ENCODE assay signal across 8 cellular contexts in the genomic region with DNA sequence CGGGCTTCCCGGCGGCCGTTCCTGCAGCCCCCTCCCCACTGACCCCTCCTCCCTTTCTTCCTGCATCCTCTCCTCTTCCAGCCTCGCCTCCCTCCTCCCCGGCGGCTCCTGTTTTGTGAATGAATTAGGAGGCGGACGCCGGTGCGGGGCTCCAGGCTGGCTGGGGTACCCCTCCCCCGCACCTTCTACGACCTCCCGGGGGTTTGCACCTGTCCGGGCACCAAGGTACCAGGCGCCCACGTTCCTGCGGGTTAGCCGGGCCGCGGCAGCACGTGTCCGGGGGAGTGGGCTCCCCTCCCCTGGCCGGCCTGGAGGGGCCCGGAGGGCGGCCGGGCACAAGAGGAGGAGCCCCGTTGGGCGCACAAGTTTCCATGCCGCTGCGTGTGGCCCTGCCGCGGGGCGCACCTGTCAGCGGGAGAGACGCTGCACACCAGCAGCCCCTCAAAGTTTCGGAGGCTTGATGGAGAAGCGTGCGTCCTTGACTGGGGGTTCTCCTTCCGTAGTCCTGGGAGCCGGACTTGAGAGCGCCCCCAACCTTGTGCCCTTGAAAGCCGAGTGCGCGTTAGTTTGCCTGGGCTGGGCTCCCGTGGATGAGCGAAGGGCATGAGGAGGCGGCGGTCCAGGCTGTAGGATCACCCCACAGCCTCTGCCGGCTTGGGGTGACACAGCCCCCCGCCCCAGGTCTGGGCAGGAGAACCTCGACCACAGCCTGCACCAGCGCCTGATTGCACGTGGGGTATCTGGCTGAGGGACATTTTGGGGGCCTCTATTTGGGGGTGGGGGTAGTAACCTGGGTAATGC. TPM values are rescaled to one million over a fixed set of nuclear protein-coding genes. Genes with fewer than 3 reads are reported as not detected.
DNase-seq lines count a peak whose midpoint lies in the region; ATAC-seq, FAIRE-seq and TF ChIP-seq lines count a peak whose summit lies in the region.

No MANE protein-coding gene starts in this region.

- no peak overlapping the region for H3K4me3 ChIP-seq in CD8-positive, alpha-beta memory T cell (ENCODE audit: low read length)
- peak overlapping the region; percentile 54 for H3K4me3 ChIP-seq in colonic mucosa
- peak overlapping the region; percentile 63 for H3K4me3 ChIP-seq in mucosa of rectum (ENCODE audit: low read length in 2 of 2)

- H3K36me3 Mint-ChIP-seq in CD8-positive, alpha-beta memory T cell = peaks cover 3 to 22% (median 12%) of the 10 kb centered on the region in 3 donors

- FAIRE-seq in RCC 7860 (lab: Jason Lieb, UNC) = no peak

- no peak for TF ChIP-seq CTCF in colonic mucosa (IDR thresholded peaks at IDR 0.05)

- CTCF ChIA-PET in CD8-positive, alpha-beta memory T cell (lab: Charles Lee) = no interaction called here

- POLR2A ChIA-PET in CD8-positive, alpha-beta memory T cell (lab: Charles Lee) = interaction anchor here (1.4 kb wide), 1 partner anchor 19 kb away, joined by 4 read pairs; no protein-coding TSS in a partner anchor

- H3K9ac ChIP-seq in colonic mucosa (ENCODE audit: low read depth in 2 of 2, low read length in 2 of 2) (peak overlapping the region; percentile 56 to 81), mucosa of rectum (ENCODE audit: low read depth in 1 of 2, low read length in 2 of 2) (no peak overlapping the region)

- H3K27ac Mint-ChIP-seq in CD8-positive, alpha-beta memory T cell = no peak overlapping the region

- peaks cover 14% of the 10 kb centered on the region for H3K4me1 ChIP-seq in CD8-positive, alpha-beta memory T cell (ENCODE audit: insufficient read depth, low read length)
- H3K4me1 ChIP-seq in colonic mucosa (peaks cover 13% of the 10 kb centered on the region), mucosa of rectum (ENCODE audit: control insufficient read depth in 2 of 2, insufficient read depth in 2 of 2, low read length in 2 of 2) (peaks cover 19 to 24% of the 10 kb centered on the region in 2 donors)

- H3K27ac ChIP-seq in CD8-positive, alpha-beta memory T cell (ENCODE audit: low read depth, low read length) = no peak overlapping the region
- H3K27ac ChIP-seq in KOPT-K1 (ENCODE audit: low read depth, low read length, poor library complexity, severe bottlenecking) (peak overlapping the region; percentile 29), colonic mucosa (no peak overlapping the region), mucosa of rectum (ENCODE audit: low read depth in 2 of 2, low read length in 2 of 2) (no peak overlapping the region)

- ATAC-seq in HG02938 (IDR thresholded peaks at IDR 0.05; ENCODE audit: unreplicated experiment) (no peak), HG02840 (IDR thresholded peaks at IDR 0.05; ENCODE audit: low FRiP score, unreplicated experiment) (no peak)

- H3K27me3 ChIP-seq in CD8-positive, alpha-beta memory T cell (ENCODE audit: insufficient read depth, low read length, poor library complexity, severe bottlenecking) = peaks cover 22% of the 10 kb centered on the region
- no peaks in the 10 kb centered on the region for H3K27me3 ChIP-seq in colonic mucosa
- peaks cover 3 to 4% of the 10 kb centered on the region in 2 donors for H3K27me3 ChIP-seq in mucosa of rectum (ENCODE audit: control insufficient read depth in 2 of 2, insufficient read depth in 2 of 2, low read length in 2 of 2)

- H3K4me1 Mint-ChIP-seq in CD8-positive, alpha-beta memory T cell = peaks cover 13 to 22% (median 14%) of the 10 kb centered on the region in 3 donors

- no peak for DNase-seq in CD8-positive, alpha-beta memory T cell
- DNase-seq in colonic mucosa (peak; percentile 29), OCI-M1 (lab: John Stamatoyannopoulos, UW) (no peak), RCC 7860 (ENCODE audit: low spot score) (no peak)

- peaks cover 34 to 37% of the 10 kb centered on the region in 2 donors for H3K27me3 Mint-ChIP-seq in CD8-positive, alpha-beta memory T cell

- peaks cover 0 to 2% (median 0%) of the 10 kb centered on the region in 5 donors for H3K9me3 Mint-ChIP-seq in CD8-positive, alpha-beta memory T cell

- H3K4me3 Mint-ChIP-seq in CD8-positive, alpha-beta memory T cell = peak overlapping the region in 6 of 7 donors; percentile 32 to 73 (median 58)

- H3K9me3 ChIP-seq in CD8-positive, alpha-beta memory T cell (ENCODE audit: low read length) = no peaks in the 10 kb centered on the region
- H3K9me3 ChIP-seq in KOPT-K1 (ENCODE audit: insufficient read depth, low read length, poor library complexity, severe bottlenecking) = no peaks in the 10 kb centered on the region
- no peaks in the 10 kb centered on the region for H3K9me3 ChIP-seq in colonic mucosa
- no peaks in the 10 kb centered on the region for H3K9me3 ChIP-seq in mucosa of rectum (ENCODE audit: control insufficient read depth in 2 of 2, low read length in 2 of 2)

- intact Hi-C loops in colonic mucosa (cut with DNase I) = loop anchor here (5.0 to 10.0 kb wide), 2 partner anchors 112 to 204 kb away; no protein-coding TSS in a partner anchor

- H3K36me3 ChIP-seq in CD8-positive, alpha-beta memory T cell (ENCODE audit: insufficient read depth, low read length) = no peaks in the 10 kb centered on the region
- H3K36me3 ChIP-seq in KOPT-K1 (ENCODE audit: insufficient read depth, low read length) (peaks cover 8% of the 10 kb centered on the region), colonic mucosa (no peaks in the 10 kb centered on the region), mucosa of rectum (ENCODE audit: control insufficient read depth in 2 of 2, insufficient read depth in 2 of 2, low read length in 2 of 2) (peaks cover 5 to 22% of the 10 kb centered on the region in 2 donors)

RNA-seq across cellular contexts. Expression of a gene that starts 1.2 kb away (rescaled TPM):
- total RNA-seq in CD8-positive, alpha-beta memory T cell = under 1 TPM; 0.55 to 0.62 TPM
- 0.07 TPM for polyA plus RNA-seq in CD8-positive, alpha-beta memory T cell
- 10 to 100 TPM in 1 of 2 donors, 1 to 10 TPM in 1; 5.1 to 19.9 TPM for total RNA-seq in colonic mucosa

RNA-seq across cellular contexts. Expression of a gene that starts 25.7 kb away (rescaled TPM):
- 100 to 1,000 TPM; 141 to 149 TPM for total RNA-seq in CD8-positive, alpha-beta memory T cell
- 181 TPM for polyA plus RNA-seq in CD8-positive, alpha-beta memory T cell
- 100 to 1,000 TPM in 1 of 2 donors, 10 to 100 TPM in 1; 82.9 to 143 TPM for total RNA-seq in colonic mucosa

RNA-seq across cellular contexts. Expression of a gene that starts 25.8 kb away (rescaled TPM):
- total RNA-seq in CD8-positive, alpha-beta memory T cell = 100 to 1,000 TPM; 150 to 155 TPM
- polyA plus RNA-seq in CD8-positive, alpha-beta memory T cell = 59.0 TPM
- total RNA-seq in colonic mucosa = 10 to 100 TPM; 19.2 to 32.9 TPM

Comparison
In these comparisons a context has a peak if more than half of its experiments do, and no peak if none do; other contexts are left out.
1. H3K9ac ChIP-seq: peak in colonic mucosa (2 of 2); none in mucosa of rectum (0 of 2).
2. RNA of a gene that starts 25.8 kb away (total RNA-seq): 150 to 155 TPM in CD8-positive, alpha-beta memory T cell; 19.2 to 32.9 TPM in colonic mucosa; every median in the first group is over 4 times any median in the second.